ENCODE assay signal across 24 cellular contexts in genomic region chr7:3105856-3106255, GRCh38.
DNase-seq lines count a peak whose midpoint lies in the region; ATAC-seq and TF ChIP-seq lines count a peak whose summit lies in the region.
"Had no signal": no experiment of that assay in that cellular context is flagged by ENCODE, and none has a peak within 500 bp of the region (broad histone marks: within the 10 kb centered on the region; RNA-seq: fewer than 3 reads in every experiment).

No MANE protein-coding gene starts in this region.

- POLR2A ChIA-PET in PC-3 (lab: Charles Lee; ENCODE audit: unreplicated experiment) = no interaction called here

- BruUV-seq in PC-3 (replicated peaks; lab: Mats Ljungman, UMichigan) = no TSS peak

- no peaks in the 10 kb centered on the region for H3K9me3 ChIP-seq in PC-3 (ENCODE audit: low read length)
- H3K9me3 ChIP-seq: adrenal gland, neutrophil had no signal

- peaks cover 28% of the 10 kb centered on the region; the same call in 1 of the 2 replicates for H3K4me1 ChIP-seq in PC-3 (ENCODE audit: insufficient read depth, low read length)
- H3K4me1 ChIP-seq: adrenal gland, stomach, tibial nerve had no signal

- no peaks in the 10 kb centered on the region for H3F3A ChIP-seq in PC-3 (ENCODE audit: low read length, unreplicated experiment)

- H4K20me1 ChIP-seq in PC-3 (ENCODE audit: low read length) = no peaks in the 10 kb centered on the region

- no peaks in the 10 kb centered on the region for H3K27me3 ChIP-seq in PC-3 (ENCODE audit: low read length)
- H3K27me3 ChIP-seq: adrenal gland, neutrophil, tibial nerve had no signal

- no peaks in the 10 kb centered on the region for H3K36me3 ChIP-seq in PC-3 (ENCODE audit: low read depth, low read length)
- H3K36me3 ChIP-seq: adrenal gland, neutrophil, stomach, tibial nerve had no signal

- peaks cover 89% of the 10 kb centered on the region for H3K4me1 Mint-ChIP-seq in activated T-cell treated with anti-CD3 and anti-CD28 coated beads, Interleukin-2, amount 50 U/mL, for 72 hours (ENCODE audit: low read depth)
- H3K4me1 Mint-ChIP-seq in activated T-cell treated with anti-CD3 and anti-CD28 coated beads, Interleukin-2, amount 50 U/mL, for 4 hours (ENCODE audit: low read depth) = peaks cover 52% of the 10 kb centered on the region
- peaks cover 57% of the 10 kb centered on the region for H3K4me1 Mint-ChIP-seq in activated T-helper 17 cell treated with anti-CD3 and anti-CD28 coated beads, Interleukin-2, amount 50 U/mL, for 72 hours
- H3K4me1 Mint-ChIP-seq: B cell had no signal

- H2AFZ ChIP-seq in PC-3 (ENCODE audit: low read length) = no peak overlapping the region

- no peaks in the 10 kb centered on the region for H3K79me2 ChIP-seq in PC-3 (ENCODE audit: low read length)

- intact Hi-C loops in PC-3 (cut with micrococcal nuclease) = no loop called here
- intact Hi-C loops in posterior vena cava (cut with DNase I) = no loop called here

- 0 out of 2 replicates have a peak overlapping the region, but pooled peaks have one; percentile 86 for H3K27ac ChIP-seq in PC-3 (ENCODE audit: low read length)
- H3K27ac ChIP-seq: neutrophil had no signal

- no peaks in the 10 kb centered on the region for H3K9me2 ChIP-seq in PC-3 (replicated peaks; ENCODE audit: low read length)

- H3K9me3 Mint-ChIP-seq in activated T-cell treated with anti-CD3 and anti-CD28 coated beads, Interleukin-2, amount 50 U/mL, for 72 hours = peaks cover 2 to 4% of the 10 kb centered on the region in 2 donors
- H3K9me3 Mint-ChIP-seq in activated T-cell treated with anti-CD3 and anti-CD28 coated beads, Interleukin-2, amount 50 U/mL, for 4 hours = no peaks in the 10 kb centered on the region
- no peaks in the 10 kb centered on the region for H3K9me3 Mint-ChIP-seq in activated T-helper 17 cell treated with anti-CD3 and anti-CD28 coated beads, Interleukin-2, amount 50 U/mL, for 72 hours
- H3K9me3 Mint-ChIP-seq: dendritic cell treated with granulocyte-macrophage colony-stimulating factor and Interleukin-4, amounts not matched to agents 40 ng/mL and 50 ng/mL, for 4 days had no signal

- DNase-seq in activated T-cell treated with anti-CD3 and anti-CD28 coated beads, Interleukin-2, amount 50 U/mL, for 72 hours = no peak
- no peak for DNase-seq in activated T-cell treated with anti-CD3 and anti-CD28 coated beads, Interleukin-2, amount 50 U/mL, for 4 hours
- DNase-seq in PC-3 (no peak), posterior vena cava (ENCODE audit: low spot score) (peak; percentile 17), activated gamma-delta T cell (lab: John Stamatoyannopoulos, UW) (no peak), hippocampal formation (lab: John Stamatoyannopoulos, UW) (no peak), HPDE6-E6E7 (ENCODE audit: extremely low spot score) (no peak)
- DNase-seq: ACHN, adrenal gland, DMS153, GOT3, NCI-H1092, NCI-H187, NCI-H2171, posterior cingulate gyrus, right cardiac atrium had no signal

- no peak overlapping the region for H3K9ac ChIP-seq in PC-3 (ENCODE audit: low read length)

- no peak for TF ChIP-seq CTCF in PC-3 (conservative IDR thresholded peaks at IDR 0.05; ENCODE audit: low read depth, low read length)

- H3K4me2 ChIP-seq in PC-3 (ENCODE audit: low read length) = no peak overlapping the region
- H3K4me2 ChIP-seq: smooth muscle cell had no signal

- peaks cover 15 to 22% of the 10 kb centered on the region in 2 donors for H3K36me3 Mint-ChIP-seq in activated T-cell treated with anti-CD3 and anti-CD28 coated beads, Interleukin-2, amount 50 U/mL, for 72 hours (ENCODE audit: insufficient read depth in 2 of 2)
- no peaks in the 10 kb centered on the region for H3K36me3 Mint-ChIP-seq in activated T-cell treated with anti-CD3 and anti-CD28 coated beads, Interleukin-2, amount 50 U/mL, for 4 hours (ENCODE audit: insufficient read depth)
- H3K36me3 Mint-ChIP-seq in activated T-helper 17 cell treated with anti-CD3 and anti-CD28 coated beads, Interleukin-2, amount 50 U/mL, for 72 hours (ENCODE audit: low read depth) = no peaks in the 10 kb centered on the region

- CTCF ChIA-PET in PC-3 (lab: Charles Lee) = no interaction called here

- H3K4me3 ChIP-seq in PC-3 (ENCODE audit: low read length) = no peak overlapping the region
- H3K4me3 ChIP-seq: adrenal gland, smooth muscle cell, stomach, tibial nerve had no signal

- no peaks in the 10 kb centered on the region for H3K27me3 Mint-ChIP-seq in activated T-cell treated with anti-CD3 and anti-CD28 coated beads, Interleukin-2, amount 50 U/mL, for 72 hours (ENCODE audit: low read depth)
- H3K27me3 Mint-ChIP-seq in activated T-cell treated with anti-CD3 and anti-CD28 coated beads, Interleukin-2, amount 50 U/mL, for 4 hours (ENCODE audit: low read depth) = no peaks in the 10 kb centered on the region
- no peaks in the 10 kb centered on the region for H3K27me3 Mint-ChIP-seq in activated T-helper 17 cell treated with anti-CD3 and anti-CD28 coated beads, Interleukin-2, amount 50 U/mL, for 72 hours

- peak overlapping the region; percentile 92 for H3K27ac Mint-ChIP-seq in activated T-cell treated with anti-CD3 and anti-CD28 coated beads, Interleukin-2, amount 50 U/mL, for 72 hours
- peak overlapping the region; percentile 91 for H3K27ac Mint-ChIP-seq in activated T-helper 17 cell treated with anti-CD3 and anti-CD28 coated beads, Interleukin-2, amount 50 U/mL, for 72 hours
- H3K27ac Mint-ChIP-seq: B cell had no signal

- ATAC-seq in activated T-cell treated with anti-CD3 and anti-CD28 coated beads, Interleukin-2, amount 50 U/mL, for 72 hours (replicated peaks in 1 of 2) = no peak
- ATAC-seq in activated T-cell treated with anti-CD3 and anti-CD28 coated beads, Interleukin-2, amount 50 U/mL, for 4 hours = no peak
- no peak for ATAC-seq in PC-3
- no peak for ATAC-seq in activated T-helper 17 cell treated with anti-CD3 and anti-CD28 coated beads, Interleukin-2, amount 50 U/mL, for 72 hours (replicated peaks)
- ATAC-seq: esophagus mucosa, right cardiac atrium had no signal

- peak overlapping the region; percentile 66 to 77 for H3K4me3 Mint-ChIP-seq in activated T-cell treated with anti-CD3 and anti-CD28 coated beads, Interleukin-2, amount 50 U/mL, for 72 hours
- no peak overlapping the region for H3K4me3 Mint-ChIP-seq in activated T-cell treated with anti-CD3 and anti-CD28 coated beads, Interleukin-2, amount 50 U/mL, for 4 hours
- H3K4me3 Mint-ChIP-seq in activated T-helper 17 cell treated with anti-CD3 and anti-CD28 coated beads, Interleukin-2, amount 50 U/mL, for 72 hours = peak overlapping the region; percentile 71
- H3K4me3 Mint-ChIP-seq: B cell; dendritic cell treated with granulocyte-macrophage colony-stimulating factor and Interleukin-4, amounts not matched to agents 40 ng/mL and 50 ng/mL, for 4 days had no signal
